18 cellular contexts compared by ENCODE assay signal in the genomic region with DNA sequence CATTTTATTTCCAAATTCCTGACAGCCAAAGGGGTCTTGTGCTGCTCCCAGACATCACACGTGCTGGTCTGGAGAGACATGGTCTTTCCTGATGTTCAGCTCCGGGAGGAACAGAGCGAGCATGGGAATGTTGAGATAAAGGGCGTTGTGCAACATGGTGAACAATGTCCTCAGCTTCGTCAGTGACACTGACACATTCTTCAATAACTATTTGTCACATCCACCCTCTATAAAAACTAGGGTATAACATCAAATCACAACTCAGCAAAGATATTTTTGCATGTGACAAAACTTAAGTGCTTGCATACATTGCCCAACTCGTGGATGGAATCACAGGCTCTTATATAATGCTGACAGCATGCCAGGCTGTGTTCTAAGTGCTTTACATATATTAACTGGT. TPM values are rescaled to one million over a fixed set of nuclear protein-coding genes. Genes with fewer than 3 reads are reported as not detected.
A peak's percentile ranks its signal among the peaks of the same experiment; 100 is the strongest.
DNase-seq lines count a peak whose midpoint lies in the region; ATAC-seq and TF ChIP-seq lines count a peak whose summit lies in the region.
"Had no signal": no experiment of that assay in that cellular context is flagged by ENCODE, and none has a peak within 500 bp of the region (broad histone marks: within the 10 kb centered on the region; RNA-seq: fewer than 3 reads in every experiment).

No MANE protein-coding gene starts in this region.

- peaks cover 6% of the 10 kb centered on the region for H3K9me3 Mint-ChIP-seq in central memory CD8-positive, alpha-beta T cell

- H3K4me1 Mint-ChIP-seq in central memory CD8-positive, alpha-beta T cell = peaks cover 8% of the 10 kb centered on the region
- H3K4me1 Mint-ChIP-seq: CD14-positive monocyte, GM23338 had no signal

- no peaks in the 10 kb centered on the region for H3K36me3 Mint-ChIP-seq in central memory CD8-positive, alpha-beta T cell (ENCODE audit: insufficient read depth)
- H3K36me3 Mint-ChIP-seq: CD14-positive monocyte had no signal

- H3K9me3 ChIP-seq in right atrium auricular region = no peaks in the 10 kb centered on the region
- no peaks in the 10 kb centered on the region for H3K9me3 ChIP-seq in mucosa of descending colon
- no peaks in the 10 kb centered on the region for H3K9me3 ChIP-seq in effector memory CD4-positive, alpha-beta T cell (ENCODE audit: control insufficient read depth, low read length)
- H3K9me3 ChIP-seq: Caco-2, SJCRH30 had no signal

- H3K27ac ChIP-seq in right atrium auricular region = no peak overlapping the region
- no peak overlapping the region for H3K27ac ChIP-seq in effector memory CD4-positive, alpha-beta T cell (ENCODE audit: insufficient read depth, low read length, poor library complexity, severe bottlenecking)
- H3K27ac ChIP-seq: SJCRH30 had no signal

- intact Hi-C loops in Right ventricle myocardium inferior (cut with DNase I) = no loop called here
- intact Hi-C loops in mucosa of descending colon (cut with DNase I, micrococcal nuclease) = no loop called here

- H3K27me3 Mint-ChIP-seq in central memory CD8-positive, alpha-beta T cell = peaks cover 26% of the 10 kb centered on the region

- H3K27ac Mint-ChIP-seq in central memory CD8-positive, alpha-beta T cell (ENCODE audit: low read depth) = peak overlapping the region; percentile 69
- H3K27ac Mint-ChIP-seq: CD14-positive monocyte, GM23338 had no signal

- TF ChIP-seq CTCF in right atrium auricular region (IDR thresholded peaks at IDR 0.05) (no peak), mucosa of descending colon (IDR thresholded peaks at IDR 0.05) (no peak)

- H3K36me3 ChIP-seq in right atrium auricular region = no peaks in the 10 kb centered on the region
- H3K36me3 ChIP-seq in mucosa of descending colon (ENCODE audit: low read depth) = no peaks in the 10 kb centered on the region
- no peaks in the 10 kb centered on the region for H3K36me3 ChIP-seq in effector memory CD4-positive, alpha-beta T cell (ENCODE audit: control insufficient read depth, insufficient read depth, low read length)
- H3K36me3 ChIP-seq: MG63, SJCRH30 had no signal

- no peaks in the 10 kb centered on the region for H3K27me3 ChIP-seq in right atrium auricular region
- no peaks in the 10 kb centered on the region for H3K27me3 ChIP-seq in effector memory CD4-positive, alpha-beta T cell (replicated peaks; ENCODE audit: control insufficient read depth, insufficient read depth, low read length, poor library complexity, severe bottlenecking)
- H3K27me3 ChIP-seq: MG63, SJCRH30 had no signal

- no peaks in the 10 kb centered on the region for H3K4me1 ChIP-seq in right atrium auricular region
- no peaks in the 10 kb centered on the region for H3K4me1 ChIP-seq in mucosa of descending colon (ENCODE audit: low read depth)
- H3K4me1 ChIP-seq in effector memory CD4-positive, alpha-beta T cell (ENCODE audit: control insufficient read depth, insufficient read depth, low read length, poor library complexity, severe bottlenecking) = no peaks in the 10 kb centered on the region
- H3K4me1 ChIP-seq: Caco-2, SJCRH30 had no signal

- H3K4me3 ChIP-seq in right atrium auricular region (no peak overlapping the region), mucosa of descending colon (no peak overlapping the region)
- no peak overlapping the region for H3K4me3 ChIP-seq in effector memory CD4-positive, alpha-beta T cell (ENCODE audit: insufficient read depth, low read depth, low read length, poor library complexity, severe bottlenecking)
- H3K4me3 ChIP-seq: GM23338, SJCRH30 had no signal

- DNase-seq in Right ventricle myocardium inferior (ENCODE audit: missing footprints) = no peak
- no peak for DNase-seq in right atrium auricular region (ENCODE audit: low spot score)
- DNase-seq in NCI-H460 (ENCODE audit: extremely low read depth, low read depth) = peak; percentile 94
- DNase-seq in central memory CD8-positive, alpha-beta T cell (ENCODE audit: low spot score in 2 of 2) = no peak
- no peak for DNase-seq in mucosa of descending colon
- no peak for DNase-seq in effector memory CD4-positive, alpha-beta T cell
- no peak for DNase-seq in AG08396 (ENCODE audit: low spot score)
- DNase-seq: Caco-2, DMS53, NCI-H187 treated with DMSO at 0.1 percent for 48 hours, NCI-H2171, NCI-H446 treated with DMSO at 0.1 percent for 48 hours, NCI-H82, SJCRH30 had no signal

- ATAC-seq in Right ventricle myocardium inferior (peak; percentile 68), mucosa of descending colon (peak; percentile 47), HG02852 (IDR thresholded peaks at IDR 0.05; ENCODE audit: unreplicated experiment) (no peak)
- no peak for ATAC-seq in central memory CD8-positive, alpha-beta T cell (replicated peaks; ENCODE audit: extremely low read depth, poor library complexity, severe bottlenecking)
- ATAC-seq: GM23338 had no signal

- no peak overlapping the region for H3K4me3 Mint-ChIP-seq in central memory CD8-positive, alpha-beta T cell
- H3K4me3 Mint-ChIP-seq: CD14-positive monocyte, GM23338 had no signal

RNA-seq across cellular contexts. Expression of a gene that starts 42.4 kb away (rescaled TPM):
- total RNA-seq in Right ventricle myocardium inferior = not detected
- under 1 TPM in 1 of 2 donors, not detected in 1; 0.24 TPM for total RNA-seq in right atrium auricular region
- total RNA-seq in NCI-H460 (2014; rRNA removed; shearing (Covaris generic)) = 3.1 and 3.3 TPM in 2 replicates
- 2.8 and 3.3 TPM in 2 replicates for polyA plus RNA-seq in NCI-H460 (2014; cell fraction: nucleus; rRNA removed)
- total RNA-seq in mucosa of descending colon = under 1 TPM in 1 of 3 donors, not detected in 2; 0.65 TPM
- total RNA-seq: SJCRH30 had no signal
- polyA plus RNA-seq: CD14-positive monocyte had no signal

Comparison
In these comparisons a context has a peak if more than half of its experiments do, and no peak if none do; other contexts are left out.
1. ATAC-seq: peak in Right ventricle myocardium inferior (single experiment) and mucosa of descending colon (single experiment); none in central memory CD8-positive, alpha-beta T cell (single experiment) and HG02852 (single experiment).